Comparison of ENCODE assay signal across 25 cellular contexts in genomic region chr5:67272453-67273130, GRCh38.
A peak's percentile ranks its signal among the peaks of the same experiment; 100 is the strongest.
DNase-seq lines count a peak whose midpoint lies in the region; ATAC-seq and TF ChIP-seq lines count a peak whose summit lies in the region.
"Had no signal": no experiment of that assay in that cellular context is flagged by ENCODE, and none has a peak within 500 bp of the region (broad histone marks: within the 10 kb centered on the region; RNA-seq: fewer than 3 reads in every experiment).

No MANE protein-coding gene starts in this region.

- intact Hi-C loops in breast epithelium (cut with DNase I; ENCODE audit: low total_unique reads), result no loop called here
- intact Hi-C loops in MCF 10A (cut with micrococcal nuclease), result no loop called here
- intact Hi-C loops in vagina (cut with DNase I), result no loop called here
- intact Hi-C loops in adrenal gland (cut with DNase I), result no loop called here

- POLR2A ChIA-PET in MCF 10A (lab: Yijun Ruan, JAX), result interaction anchor here (0.7 to 1.9 kb wide), 3 partner anchors 10 to 28 kb away, joined by 3 to 8 read pairs (median 3); no protein-coding TSS in a partner anchor
- POLR2A ChIA-PET in WTC11 (lab: Charles Lee), result no interaction called here

- H3K27me3 Mint-ChIP-seq in MCF 10A (ENCODE audit: insufficient read depth, unreplicated experiment) (no peaks in the 10 kb centered on the region), neural progenitor cell (ENCODE audit: insufficient read depth, low read depth) (no peaks in the 10 kb centered on the region), WTC11 (ENCODE audit: low read depth) (no peaks in the 10 kb centered on the region)
- H3K27me3 Mint-ChIP-seq: activated CD4-positive, alpha-beta memory T cell treated with anti-CD3 and anti-CD28 coated beads for 36 hours had no signal

- no peaks in the 10 kb centered on the region for H3K9me3 Mint-ChIP-seq in MCF 10A (ENCODE audit: unreplicated experiment)
- H3K9me3 Mint-ChIP-seq in neural progenitor cell, result peaks cover 43% of the 10 kb centered on the region
- peaks cover 24% of the 10 kb centered on the region for H3K9me3 Mint-ChIP-seq in WTC11

- DNase-seq in breast epithelium (ENCODE audit: low spot score in 2 of 2) (no peak), MCF 10A (ENCODE audit: unreplicated experiment) (no peak), fibroblast of lung (ENCODE audit: low read depth in 2 of 2) (no peak), neural progenitor cell (ENCODE audit: low spot score) (no peak), vagina (ENCODE audit: extremely low spot score in 2 of 2) (no peak), dedifferentiated amniotic fluid mesenchymal stem cell (ENCODE audit: extremely low spot score) (no peak), WTC11 (ENCODE audit: low spot score) (no peak), adrenal gland (no peak)
- DNase-seq: activated CD4-positive, alpha-beta memory T cell treated with anti-CD3 and anti-CD28 coated beads for 36 hours; activated CD4-positive, CD25-positive, alpha-beta regulatory T cell; activated naive CD4-positive, alpha-beta T cell; amygdala; C1 segment of cervical spinal cord; central memory CD4-positive, alpha-beta T cell; erythroblast; glutamatergic neuron; KG1; left lung; mucosa of descending colon; NCI-H1930; NCI-H524; retina; stimulated activated CD4-positive, alpha-beta T cell treated with anti-CD3 and anti-CD28 coated beads, Interleukin-12 subunit alpha, Interleukin-12 subunit beta, amount 100 ng/mL, for 4 hours; T1000 had no signal

- H3K9ac ChIP-seq in fibroblast of lung (ENCODE audit: insufficient read depth, low read length), result no peak overlapping the region
- H3K9ac ChIP-seq in neural progenitor cell, result no peak overlapping the region

- H3K4me3 ChIP-seq in breast epithelium (no peak overlapping the region), fibroblast of lung (replicated peaks in 1 of 4; ENCODE audit: control extremely low read depth in 1 of 4, insufficient read depth in 1 of 4, low read depth in 3 of 4, low read length in 4 of 4) (no peak overlapping the region), neural progenitor cell (no peak overlapping the region), vagina (no peak overlapping the region), adrenal gland (no peak overlapping the region)
- H3K4me3 ChIP-seq: left lung, mucosa of descending colon had no signal

- H3K36me3 Mint-ChIP-seq in MCF 10A (ENCODE audit: insufficient read depth, unreplicated experiment) (no peaks in the 10 kb centered on the region), neural progenitor cell (peaks cover 9% of the 10 kb centered on the region), WTC11 (peaks cover 10% of the 10 kb centered on the region)

- H3K4me1 ChIP-seq in breast epithelium (peaks cover 9 to 24% of the 10 kb centered on the region in 2 donors), fibroblast of lung (ENCODE audit: control insufficient read depth, extremely low read depth, insufficient read depth, low read length) (peaks cover 14% of the 10 kb centered on the region), neural progenitor cell (peaks cover 14% of the 10 kb centered on the region), vagina (peaks cover 39% of the 10 kb centered on the region), adrenal gland (replicated peaks in 1 of 2) (peaks cover 20 to 26% of the 10 kb centered on the region in 2 donors)

- H3K36me3 ChIP-seq in breast epithelium, result no peaks in the 10 kb centered on the region
- no peaks in the 10 kb centered on the region for H3K36me3 ChIP-seq in fibroblast of lung (ENCODE audit: control insufficient read depth, insufficient read depth, low read length)
- H3K36me3 ChIP-seq in neural progenitor cell, result peaks cover 4% of the 10 kb centered on the region
- no peaks in the 10 kb centered on the region for H3K36me3 ChIP-seq in vagina
- H3K36me3 ChIP-seq in adrenal gland (replicated peaks in 1 of 2), result no peaks in the 10 kb centered on the region
- H3K36me3 ChIP-seq: left lung, neutrophil had no signal

- TF ChIP-seq CTCF in breast epithelium (IDR thresholded peaks at IDR 0.05) (no peak), MCF 10A (IDR thresholded peaks at IDR 0.05; ENCODE audit: unreplicated experiment) (no peak), fibroblast of lung (conservative IDR thresholded peaks at IDR 0.05 in 1 of 2, IDR thresholded peaks at IDR 0.05 in 1 of 2; ENCODE audit: low read depth in 1 of 2, low read length in 2 of 2) (no peak), neural progenitor cell (IDR thresholded peaks at IDR 0.05) (no peak), vagina (IDR thresholded peaks at IDR 0.05) (no peak), WTC11 (IDR thresholded peaks at IDR 0.05) (no peak), adrenal gland (IDR thresholded peaks at IDR 0.05) (no peak)

- H3K27ac Mint-ChIP-seq in MCF 10A (ENCODE audit: low read depth, unreplicated experiment) (no peak overlapping the region), neural progenitor cell (no peak overlapping the region), WTC11 (no peak overlapping the region)
- H3K27ac Mint-ChIP-seq: activated CD4-positive, alpha-beta memory T cell treated with anti-CD3 and anti-CD28 coated beads for 36 hours had no signal

- H3K27me3 ChIP-seq in breast epithelium, result no peaks in the 10 kb centered on the region
- no peaks in the 10 kb centered on the region for H3K27me3 ChIP-seq in fibroblast of lung (ENCODE audit: control insufficient read depth, insufficient read depth, low read length)
- no peaks in the 10 kb centered on the region for H3K27me3 ChIP-seq in neural progenitor cell
- H3K27me3 ChIP-seq in vagina, result no peaks in the 10 kb centered on the region
- no peaks in the 10 kb centered on the region for H3K27me3 ChIP-seq in adrenal gland
- H3K27me3 ChIP-seq: left lung, neutrophil had no signal

- H3K4me1 Mint-ChIP-seq in MCF 10A (ENCODE audit: insufficient read depth, unreplicated experiment) (no peaks in the 10 kb centered on the region), neural progenitor cell (peaks cover 2% of the 10 kb centered on the region), WTC11 (no peaks in the 10 kb centered on the region)

- TF ChIP-seq POLR2A in breast epithelium (IDR thresholded peaks at IDR 0.05), result no peak
- no peak for TF ChIP-seq POLR2A in vagina (IDR thresholded peaks at IDR 0.05)
- TF ChIP-seq POLR2A in adrenal gland (IDR thresholded peaks at IDR 0.05), result no peak

- H3K27ac ChIP-seq in breast epithelium, result peak overlapping the region; percentile 19 to 20
- H3K27ac ChIP-seq in fibroblast of lung (ENCODE audit: insufficient read depth, low read length), result no peak overlapping the region
- no peak overlapping the region for H3K27ac ChIP-seq in neural progenitor cell
- peak overlapping the region; percentile 28 for H3K27ac ChIP-seq in vagina
- no peak overlapping the region for H3K27ac ChIP-seq in adrenal gland
- H3K27ac ChIP-seq: left lung, neutrophil had no signal

- no peak for ATAC-seq in WTC11
- ATAC-seq: left lung, mucosa of descending colon had no signal

- BruUV-seq in MCF 10A (replicated peaks; lab: Mats Ljungman, UMichigan), result no TSS peak

- H3K4me2 ChIP-seq in fibroblast of lung (ENCODE audit: extremely low read depth, insufficient read depth, low read length) (no peak overlapping the region), neural progenitor cell (no peak overlapping the region)

- H3K9me3 ChIP-seq in breast epithelium (peaks cover 0 to 6% of the 10 kb centered on the region in 2 donors), fibroblast of lung (ENCODE audit: control insufficient read depth, insufficient read depth, low read depth, low read length) (no peaks in the 10 kb centered on the region), neural progenitor cell (ENCODE audit: low read depth) (peaks cover 22% of the 10 kb centered on the region), vagina (no peaks in the 10 kb centered on the region), adrenal gland (replicated peaks in 1 of 3) (peaks cover 0 to 4% (median 0%) of the 10 kb centered on the region in 3 donors)
- H3K9me3 ChIP-seq: neutrophil had no signal

- no peak overlapping the region for H3K4me3 Mint-ChIP-seq in MCF 10A (ENCODE audit: unreplicated experiment)
- no peak overlapping the region for H3K4me3 Mint-ChIP-seq in neural progenitor cell
- H3K4me3 Mint-ChIP-seq in WTC11, result no peak overlapping the region
- H3K4me3 Mint-ChIP-seq: activated CD4-positive, alpha-beta memory T cell treated with anti-CD3 and anti-CD28 coated beads for 36 hours had no signal

- WGBS in adrenal gland, 4 donors, result 67 to 74% (median 71%) methylated on average over 7 of the region's 7 CpGs

- no peaks in the 10 kb centered on the region for H3K79me2 ChIP-seq in fibroblast of lung (ENCODE audit: control insufficient read depth, insufficient read depth, low read length)
- H3K79me2 ChIP-seq in neural progenitor cell (ENCODE audit: low read depth), result no peaks in the 10 kb centered on the region

- H2AFZ ChIP-seq in fibroblast of lung (ENCODE audit: low read length), result peak overlapping the region; percentile 41
- H2AFZ ChIP-seq in neural progenitor cell (replicated peaks), result peak overlapping the region; percentile 19

- CTCF ChIA-PET in MCF 10A (lab: Yijun Ruan, JAX) (no interaction called here), WTC11 (lab: Charles Lee) (no interaction called here)

- H3F3A ChIP-seq in neural progenitor cell (ENCODE audit: low read depth), result peaks cover 13% of the 10 kb centered on the region

- H4K20me1 ChIP-seq in fibroblast of lung (ENCODE audit: control insufficient read depth, extremely low read depth, insufficient read depth, low read length), result no peaks in the 10 kb centered on the region
- no peaks in the 10 kb centered on the region for H4K20me1 ChIP-seq in neural progenitor cell (ENCODE audit: low read depth)

TF ChIP-seq in WTC11, 78 proteins besides CTCF, POLR2A, EP300 and RAD21 (continues in another document):
- no peak for TF ChIP-seq ATF3 (CRISPR knock-in tag; conservative IDR thresholded peaks at IDR 0.05)
- no peak for TF ChIP-seq MXD4 (CRISPR knock-in tag; IDR thresholded peaks at IDR 0.05; ENCODE audit: borderline replicate concordance)
- TF ChIP-seq CDX4 (CRISPR knock-in tag; IDR thresholded peaks at IDR 0.05; ENCODE audit: borderline replicate concordance), result no peak

Comparison
In these comparisons a context has a peak if more than half of its experiments do, and no peak if none do; other contexts are left out.
1. H3K27ac ChIP-seq: peak in breast epithelium (2 of 2) and vagina (single experiment); none in fibroblast of lung (single experiment), neural progenitor cell (single experiment) and adrenal gland (0 of 5).